In genomic region chr17:38611872-38612376, GRCh38 we compare ENCODE assay signal across 3 cellular contexts.
TF ChIP-seq lines count a peak whose summit lies in the region.

No MANE protein-coding gene starts in this region.

TF ChIP-seq in HEK293, 187 proteins besides CTCF, POLR2A, EP300 and RAD21:
- TF ChIP-seq, protein P1, sequence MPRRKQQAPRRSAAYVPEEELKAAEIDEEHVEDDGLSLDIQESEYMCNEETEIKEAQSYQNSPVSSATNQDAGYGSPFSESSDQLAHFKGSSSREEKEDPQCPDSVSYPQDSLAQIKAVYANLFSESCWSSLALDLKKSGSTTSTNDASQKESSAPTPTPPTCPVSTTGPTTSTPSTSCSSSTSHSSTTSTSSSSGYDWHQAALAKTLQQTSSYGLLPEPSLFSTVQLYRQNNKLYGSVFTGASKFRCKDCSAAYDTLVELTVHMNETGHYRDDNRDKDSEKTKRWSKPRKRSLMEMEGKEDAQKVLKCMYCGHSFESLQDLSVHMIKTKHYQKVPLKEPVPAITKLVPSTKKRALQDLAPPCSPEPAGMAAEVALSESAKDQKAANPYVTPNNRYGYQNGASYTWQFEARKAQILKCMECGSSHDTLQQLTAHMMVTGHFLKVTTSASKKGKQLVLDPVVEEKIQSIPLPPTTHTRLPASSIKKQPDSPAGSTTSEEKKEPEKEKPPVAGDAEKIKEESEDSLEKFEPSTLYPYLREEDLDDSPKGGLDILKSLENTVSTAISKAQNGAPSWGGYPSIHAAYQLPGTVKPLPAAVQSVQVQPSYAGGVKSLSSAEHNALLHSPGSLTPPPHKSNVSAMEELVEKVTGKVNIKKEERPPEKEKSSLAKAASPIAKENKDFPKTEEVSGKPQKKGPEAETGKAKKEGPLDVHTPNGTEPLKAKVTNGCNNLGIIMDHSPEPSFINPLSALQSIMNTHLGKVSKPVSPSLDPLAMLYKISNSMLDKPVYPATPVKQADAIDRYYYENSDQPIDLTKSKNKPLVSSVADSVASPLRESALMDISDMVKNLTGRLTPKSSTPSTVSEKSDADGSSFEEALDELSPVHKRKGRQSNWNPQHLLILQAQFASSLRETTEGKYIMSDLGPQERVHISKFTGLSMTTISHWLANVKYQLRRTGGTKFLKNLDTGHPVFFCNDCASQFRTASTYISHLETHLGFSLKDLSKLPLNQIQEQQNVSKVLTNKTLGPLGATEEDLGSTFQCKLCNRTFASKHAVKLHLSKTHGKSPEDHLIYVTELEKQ (tag by site-specific recombination; IDR thresholded peaks at IDR 0.05; ENCODE audit: borderline replicate concordance), result no peak
- TF ChIP-seq ZNF280D (tag by site-specific recombination; IDR thresholded peaks at IDR 0.05), result peak; percentile 73; the same call in 1 of the 2 replicates
- TF ChIP-seq ZNF146 (tag by site-specific recombination; IDR thresholded peaks at IDR 0.05), result peak; percentile 98
- 0 out of 2 replicates have a peak, but pooled peaks have one; percentile 58 for TF ChIP-seq ZNF580 (tag by site-specific recombination; IDR thresholded peaks at IDR 0.05)
- peak; percentile 48 for TF ChIP-seq SETDB1 (IDR thresholded peaks at IDR 0.05; ENCODE audit: insufficient read length, low read length)
- TF ChIP-seq ZNF121 (tag by site-specific recombination; IDR thresholded peaks at IDR 0.05), result 0 out of 2 replicates have a peak, but pooled peaks have one; percentile 10
- TF ChIP-seq ZNF274 (IDR thresholded peaks at IDR 0.05; ENCODE audit: low read length), result no peak
- TF ChIP-seq ZNF274 (tag by site-specific recombination; IDR thresholded peaks at IDR 0.05; ENCODE audit: borderline replicate concordance), result no peak
- TF ChIP-seq TRIM28 (IDR thresholded peaks at IDR 0.05; ENCODE audit: borderline replicate concordance, low read length), result peak; percentile 28; the same call in 1 of the 2 replicates

TF ChIP-seq in K562, 482 proteins besides CTCF, POLR2A, EP300 and RAD21:
- TF ChIP-seq KDM5B (IDR thresholded peaks at IDR 0.05; ENCODE audit: insufficient replicate concordance, low read depth, low read length), result no peak
- TF ChIP-seq GABPA (tag; conservative IDR thresholded peaks at IDR 0.05; ENCODE audit: low read depth), result no peak
- TF ChIP-seq BCOR (IDR thresholded peaks at IDR 0.05), result peak; percentile 40; the same call in 1 of the 2 replicates
- peak; percentile 82 for TF ChIP-seq ZNF146 (CRISPR knock-in tag; IDR thresholded peaks at IDR 0.05; ENCODE audit: unreplicated experiment)
- no peak for TF ChIP-seq KDM4B (IDR thresholded peaks at IDR 0.05; ENCODE audit: borderline replicate concordance in 2 of 2, low read depth in 1 of 2)
- TF ChIP-seq CBX3 (IDR thresholded peaks at IDR 0.05; ENCODE audit: borderline replicate concordance in 1 of 2, low read length in 2 of 2), result peak in 1 of 2 experiments; percentile 39; a peak in 1 of 3 replicates
- TF ChIP-seq MTA3 (IDR thresholded peaks at IDR 0.05; ENCODE audit: borderline replicate concordance), result no peak
- no peak for TF ChIP-seq NONO (IDR thresholded peaks at IDR 0.05; ENCODE audit: low read depth in 2 of 2, low read length in 1 of 2)
- peak; percentile 31 for TF ChIP-seq RBM25 (IDR thresholded peaks at IDR 0.05; ENCODE audit: low read depth, low read length, severe bottlenecking)
- no peak for TF ChIP-seq CHD1 (IDR thresholded peaks at IDR 0.05; ENCODE audit: low read length)

TF ChIP-seq in HepG2, 621 proteins besides CTCF, POLR2A, EP300 and RAD21:
- TF ChIP-seq ZNF607 (CRISPR knock-in tag; IDR thresholded peaks at IDR 0.05; ENCODE audit: borderline replicate concordance) (no peak), GZF1 (CRISPR knock-in tag; IDR thresholded peaks at IDR 0.05) (no peak), ASH2L (IDR thresholded peaks at IDR 0.05; ENCODE audit: insufficient read length, low read depth, low read length) (no peak), ZNF430 (CRISPR knock-in tag; IDR thresholded peaks at IDR 0.05) (0 out of 2 replicates have a peak, but pooled peaks have one; percentile 4), ZNF598 (CRISPR knock-in tag; IDR thresholded peaks at IDR 0.05; ENCODE audit: borderline replicate concordance) (no peak), SRY (CRISPR knock-in tag; IDR thresholded peaks at IDR 0.05) (no peak), TBX2 (CRISPR knock-in tag; IDR thresholded peaks at IDR 0.05; ENCODE audit: borderline replicate concordance) (no peak), ZNF589 (CRISPR knock-in tag; conservative IDR thresholded peaks at IDR 0.05) (no peak), MAZ (IDR thresholded peaks at IDR 0.05; ENCODE audit: borderline replicate concordance, low read depth, low read length) (no peak), MAZ (CRISPR knock-in tag; IDR thresholded peaks at IDR 0.05; ENCODE audit: low read depth) (0 out of 2 replicates have a peak, but pooled peaks have one; percentile 3), ZMYM3 (CRISPR knock-in tag; IDR thresholded peaks at IDR 0.05) (peak; percentile 89), TAF15 (IDR thresholded peaks at IDR 0.05; ENCODE audit: low read depth, low read length, poor library complexity, severe bottlenecking) (no peak), NAIF1 (CRISPR knock-in tag; IDR thresholded peaks at IDR 0.05; ENCODE audit: borderline replicate concordance) (no peak), KLF6 (CRISPR knock-in tag; IDR thresholded peaks at IDR 0.05) (no peak), ZNF224 (CRISPR knock-in tag; IDR thresholded peaks at IDR 0.05) (no peak), NFATC3 (CRISPR knock-in tag; IDR thresholded peaks at IDR 0.05) (no peak), ZNF570 (CRISPR knock-in tag; IDR thresholded peaks at IDR 0.05; ENCODE audit: borderline replicate concordance) (no peak), HNRNPUL1 (IDR thresholded peaks at IDR 0.05; ENCODE audit: low read depth, low read length) (no peak), ZFY (CRISPR knock-in tag; IDR thresholded peaks at IDR 0.05) (no peak), NFYC (CRISPR knock-in tag; IDR thresholded peaks at IDR 0.05) (no peak), RCOR2 (CRISPR knock-in tag; IDR thresholded peaks at IDR 0.05) (0 out of 2 replicates have a peak, but pooled peaks have one; percentile 35), RXRA (CRISPR knock-in tag; IDR thresholded peaks at IDR 0.05) (no peak), ZNF280D (CRISPR knock-in tag; IDR thresholded peaks at IDR 0.05) (peak; percentile 85), ZFX (CRISPR knock-in tag; IDR thresholded peaks at IDR 0.05; ENCODE audit: low read depth) (0 out of 2 replicates have a peak, but pooled peaks have one; percentile 7), SOX6 (IDR thresholded peaks at IDR 0.05) (no peak), SOX6 (CRISPR knock-in tag; IDR thresholded peaks at IDR 0.05) (no peak), ZNF24 (IDR thresholded peaks at IDR 0.05) (no peak), ATF1 (CRISPR knock-in tag; IDR thresholded peaks at IDR 0.05) (no peak), GLI4 (CRISPR knock-in tag; IDR thresholded peaks at IDR 0.05; ENCODE audit: borderline replicate concordance) (no peak), NR2C2 (CRISPR knock-in tag; IDR thresholded peaks at IDR 0.05; ENCODE audit: borderline replicate concordance) (no peak), TGIF2 (CRISPR knock-in tag; IDR thresholded peaks at IDR 0.05) (no peak), HNRNPK (IDR thresholded peaks at IDR 0.05; ENCODE audit: low read depth, low read length, poor library complexity, severe bottlenecking) (peak; percentile 9), ZNF260 (CRISPR knock-in tag; IDR thresholded peaks at IDR 0.05; ENCODE audit: borderline replicate concordance, low read depth) (no peak)
- TF ChIP-seq, protein P2, sequence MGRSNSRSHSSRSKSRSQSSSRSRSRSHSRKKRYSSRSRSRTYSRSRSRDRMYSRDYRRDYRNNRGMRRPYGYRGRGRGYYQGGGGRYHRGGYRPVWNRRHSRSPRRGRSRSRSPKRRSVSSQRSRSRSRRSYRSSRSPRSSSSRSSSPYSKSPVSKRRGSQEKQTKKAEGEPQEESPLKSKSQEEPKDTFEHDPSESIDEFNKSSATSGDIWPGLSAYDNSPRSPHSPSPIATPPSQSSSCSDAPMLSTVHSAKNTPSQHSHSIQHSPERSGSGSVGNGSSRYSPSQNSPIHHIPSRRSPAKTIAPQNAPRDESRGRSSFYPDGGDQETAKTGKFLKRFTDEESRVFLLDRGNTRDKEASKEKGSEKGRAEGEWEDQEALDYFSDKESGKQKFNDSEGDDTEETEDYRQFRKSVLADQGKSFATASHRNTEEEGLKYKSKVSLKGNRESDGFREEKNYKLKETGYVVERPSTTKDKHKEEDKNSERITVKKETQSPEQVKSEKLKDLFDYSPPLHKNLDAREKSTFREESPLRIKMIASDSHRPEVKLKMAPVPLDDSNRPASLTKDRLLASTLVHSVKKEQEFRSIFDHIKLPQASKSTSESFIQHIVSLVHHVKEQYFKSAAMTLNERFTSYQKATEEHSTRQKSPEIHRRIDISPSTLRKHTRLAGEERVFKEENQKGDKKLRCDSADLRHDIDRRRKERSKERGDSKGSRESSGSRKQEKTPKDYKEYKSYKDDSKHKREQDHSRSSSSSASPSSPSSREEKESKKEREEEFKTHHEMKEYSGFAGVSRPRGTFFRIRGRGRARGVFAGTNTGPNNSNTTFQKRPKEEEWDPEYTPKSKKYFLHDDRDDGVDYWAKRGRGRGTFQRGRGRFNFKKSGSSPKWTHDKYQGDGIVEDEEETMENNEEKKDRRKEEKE (IDR thresholded peaks at IDR 0.05), result no peak
- TF ChIP-seq, protein P3, sequence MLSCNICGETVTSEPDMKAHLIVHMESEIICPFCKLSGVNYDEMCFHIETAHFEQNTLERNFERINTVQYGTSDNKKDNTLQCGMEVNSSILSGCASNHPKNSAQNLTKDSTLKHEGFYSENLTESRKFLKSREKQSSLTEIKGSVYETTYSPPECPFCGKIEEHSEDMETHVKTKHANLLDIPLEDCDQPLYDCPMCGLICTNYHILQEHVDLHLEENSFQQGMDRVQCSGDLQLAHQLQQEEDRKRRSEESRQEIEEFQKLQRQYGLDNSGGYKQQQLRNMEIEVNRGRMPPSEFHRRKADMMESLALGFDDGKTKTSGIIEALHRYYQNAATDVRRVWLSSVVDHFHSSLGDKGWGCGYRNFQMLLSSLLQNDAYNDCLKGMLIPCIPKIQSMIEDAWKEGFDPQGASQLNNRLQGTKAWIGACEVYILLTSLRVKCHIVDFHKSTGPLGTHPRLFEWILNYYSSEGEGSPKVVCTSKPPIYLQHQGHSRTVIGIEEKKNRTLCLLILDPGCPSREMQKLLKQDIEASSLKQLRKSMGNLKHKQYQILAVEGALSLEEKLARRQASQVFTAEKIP (CRISPR knock-in tag; IDR thresholded peaks at IDR 0.05; ENCODE audit: borderline replicate concordance), result no peak
- TF ChIP-seq, protein P4, sequence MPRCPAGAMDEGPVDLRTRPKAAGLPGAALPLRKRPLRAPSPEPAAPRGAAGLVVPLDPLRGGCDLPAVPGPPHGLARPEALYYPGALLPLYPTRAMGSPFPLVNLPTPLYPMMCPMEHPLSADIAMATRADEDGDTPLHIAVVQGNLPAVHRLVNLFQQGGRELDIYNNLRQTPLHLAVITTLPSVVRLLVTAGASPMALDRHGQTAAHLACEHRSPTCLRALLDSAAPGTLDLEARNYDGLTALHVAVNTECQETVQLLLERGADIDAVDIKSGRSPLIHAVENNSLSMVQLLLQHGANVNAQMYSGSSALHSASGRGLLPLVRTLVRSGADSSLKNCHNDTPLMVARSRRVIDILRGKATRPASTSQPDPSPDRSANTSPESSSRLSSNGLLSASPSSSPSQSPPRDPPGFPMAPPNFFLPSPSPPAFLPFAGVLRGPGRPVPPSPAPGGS (CRISPR knock-in tag; IDR thresholded peaks at IDR 0.05), result 0 out of 2 replicates have a peak, but pooled peaks have one; percentile 45
TF ChIP-seq in HepG2: peak in this region for 8.
